In genomic region chr2:12352891-12353290, GRCh38 we compare ENCODE assay signal across 20 cellular contexts.
DNase-seq lines count a peak whose midpoint lies in the region; ATAC-seq lines count a peak whose summit lies in the region.
"Had no signal": no experiment of that assay in that cellular context is flagged by ENCODE, and none has a peak within 500 bp of the region (broad histone marks: within the 10 kb centered on the region; RNA-seq: fewer than 3 reads in every experiment).

No MANE protein-coding gene starts in this region.

- DNase-seq in Right ventricle myocardium inferior (ENCODE audit: missing footprints) (no peak), left cardiac atrium (no peak), NCI-H2196 (lab: John Stamatoyannopoulos, UW; ENCODE audit: unreplicated experiment) (peak; percentile 47), brain pericyte (ENCODE audit: low read depth, low spot score) (peak; percentile 58), SKM-1 (lab: John Stamatoyannopoulos, UW; ENCODE audit: unreplicated experiment) (no peak), dedifferentiated amniotic fluid mesenchymal stem cell (ENCODE audit: extremely low spot score) (no peak)
- DNase-seq: activated CD4-positive, alpha-beta T cell treated with anti-CD3 and anti-CD28 coated beads for 4 hours; activated gamma-delta T cell; amniotic stem cell; central memory CD4-positive, alpha-beta T cell; DMS79 treated with DMSO at 0.1 percent for 48 hours; effector CD4-positive, alpha-beta T cell; left ventricle myocardium superior; Peyer's patch; right cardiac atrium; upper lobe of left lung had no signal

- ATAC-seq in Right ventricle myocardium inferior (peak; percentile 10), left cardiac atrium (no peak), GM19452 (IDR thresholded peaks at IDR 0.05; ENCODE audit: unreplicated experiment) (no peak), GM18498 (IDR thresholded peaks at IDR 0.05; ENCODE audit: unreplicated experiment) (no peak)
- ATAC-seq: esophagus mucosa, left ventricle myocardium superior, right cardiac atrium, SK-N-SH treated with all-trans-retinoic acid at 6 μM for 48 hours had no signal

- intact Hi-C loops in Right ventricle myocardium inferior (cut with DNase I): no loop called here
- intact Hi-C loops in left cardiac atrium (cut with DNase I): no loop called here

Comparison
In these comparisons a context has a peak if more than half of its experiments do, and no peak if none do; other contexts are left out.
1. DNase-seq: peak in NCI-H2196 (single experiment) and brain pericyte (single experiment); none in Right ventricle myocardium inferior (single experiment), left cardiac atrium (single experiment), SKM-1 (single experiment) and dedifferentiated amniotic fluid mesenchymal stem cell (single experiment).